ENCODE assay signal across 1 cellular context in genomic region chr6:43265564-43265963, GRCh38.
TF ChIP-seq lines count a peak whose summit lies in the region.

No MANE protein-coding gene starts in this region.

TF ChIP-seq in HepG2, 621 proteins besides CTCF, POLR2A, EP300 and RAD21 (continued from another document and continues in another):
- no peak for TF ChIP-seq ZNF574 (CRISPR knock-in tag; IDR thresholded peaks at IDR 0.05)
- TF ChIP-seq SALL1 (CRISPR knock-in tag; IDR thresholded peaks at IDR 0.05): peak; percentile 43; the same call in 1 of the 2 replicates
- TF ChIP-seq MZF1 (CRISPR knock-in tag; IDR thresholded peaks at IDR 0.05; ENCODE audit: borderline replicate concordance): no peak
- TF ChIP-seq ATF7 (IDR thresholded peaks at IDR 0.05): no peak
- TF ChIP-seq ATF7 (CRISPR knock-in tag; IDR thresholded peaks at IDR 0.05): no peak
- no peak for TF ChIP-seq HOXD1 (CRISPR knock-in tag; IDR thresholded peaks at IDR 0.05)
- no peak for TF ChIP-seq THAP9 (CRISPR knock-in tag; IDR thresholded peaks at IDR 0.05; ENCODE audit: borderline replicate concordance)
- no peak for TF ChIP-seq ZNF7 (CRISPR knock-in tag; IDR thresholded peaks at IDR 0.05)
- no peak for TF ChIP-seq HHEX (CRISPR knock-in tag; IDR thresholded peaks at IDR 0.05)
- no peak for TF ChIP-seq GPBP1L1 (CRISPR knock-in tag; IDR thresholded peaks at IDR 0.05)
- no peak for TF ChIP-seq ZSCAN30 (CRISPR knock-in tag; IDR thresholded peaks at IDR 0.05)
- no peak for TF ChIP-seq MIXL1 (CRISPR knock-in tag; IDR thresholded peaks at IDR 0.05)
- TF ChIP-seq ZFYVE20 (CRISPR knock-in tag; IDR thresholded peaks at IDR 0.05; ENCODE audit: borderline replicate concordance, low read depth): no peak
- TF ChIP-seq NCOA2 (CRISPR knock-in tag; IDR thresholded peaks at IDR 0.05): peak; percentile 38; the same call in 1 of the 2 replicates
- TF ChIP-seq ZFP90 (CRISPR knock-in tag; IDR thresholded peaks at IDR 0.05; ENCODE audit: borderline replicate concordance): 0 out of 2 replicates have a peak, but pooled peaks have one; percentile 5
- no peak for TF ChIP-seq HNRNPLL (IDR thresholded peaks at IDR 0.05; ENCODE audit: low read depth, low read length, poor library complexity, severe bottlenecking)
- TF ChIP-seq GABPB1 (CRISPR knock-in tag; IDR thresholded peaks at IDR 0.05): no peak; the same call in 1 of the 2 replicates
- TF ChIP-seq ZNF362 (CRISPR knock-in tag; IDR thresholded peaks at IDR 0.05; ENCODE audit: borderline replicate concordance): no peak
- TF ChIP-seq ZNF761 (CRISPR knock-in tag; conservative IDR thresholded peaks at IDR 0.05): no peak
- no peak for TF ChIP-seq ZFP36L1 (CRISPR knock-in tag; IDR thresholded peaks at IDR 0.05)
- no peak for TF ChIP-seq ZNF101 (CRISPR knock-in tag; IDR thresholded peaks at IDR 0.05; ENCODE audit: borderline replicate concordance, low read depth)
- no peak for TF ChIP-seq MEF2D (CRISPR knock-in tag; IDR thresholded peaks at IDR 0.05)
- no peak for TF ChIP-seq KLF6 (CRISPR knock-in tag; IDR thresholded peaks at IDR 0.05)
- TF ChIP-seq PAXIP1 (CRISPR knock-in tag; conservative IDR thresholded peaks at IDR 0.05): peak; percentile 35
- TF ChIP-seq TGIF2 (CRISPR knock-in tag; IDR thresholded peaks at IDR 0.05): no peak
- TF ChIP-seq ZFP1 (CRISPR knock-in tag; IDR thresholded peaks at IDR 0.05): no peak
- TF ChIP-seq ATF5 (CRISPR knock-in tag; IDR thresholded peaks at IDR 0.05; ENCODE audit: low read depth): no peak
- no peak for TF ChIP-seq ZNF264 (CRISPR knock-in tag; IDR thresholded peaks at IDR 0.05)
- TF ChIP-seq NR1H2 (CRISPR knock-in tag; IDR thresholded peaks at IDR 0.05; ENCODE audit: borderline replicate concordance, low read depth): no peak
- TF ChIP-seq MTF1 (CRISPR knock-in tag; IDR thresholded peaks at IDR 0.05): no peak
- TF ChIP-seq RARA (CRISPR knock-in tag; IDR thresholded peaks at IDR 0.05): peak; percentile 69
- TF ChIP-seq ZNF34 (CRISPR knock-in tag; IDR thresholded peaks at IDR 0.05; ENCODE audit: borderline replicate concordance): 0 out of 2 replicates have a peak, but pooled peaks have one; percentile 7
- TF ChIP-seq NFE2 (CRISPR knock-in tag; IDR thresholded peaks at IDR 0.05): no peak
- TF ChIP-seq THAP11 (CRISPR knock-in tag; IDR thresholded peaks at IDR 0.05): peak; percentile 17; the same call in 1 of the 2 replicates
- 0 out of 2 replicates have a peak, but pooled peaks have one; percentile 51 for TF ChIP-seq ZNF337 (CRISPR knock-in tag; IDR thresholded peaks at IDR 0.05; ENCODE audit: borderline replicate concordance, low read depth)
- no peak for TF ChIP-seq MEIS1 (CRISPR knock-in tag; IDR thresholded peaks at IDR 0.05; ENCODE audit: borderline replicate concordance)
- TF ChIP-seq ZFP41 (CRISPR knock-in tag; IDR thresholded peaks at IDR 0.05; ENCODE audit: borderline replicate concordance): no peak
- no peak for TF ChIP-seq MAFF (IDR thresholded peaks at IDR 0.05; ENCODE audit: low read depth, low read length)
- TF ChIP-seq AKNA (CRISPR knock-in tag; IDR thresholded peaks at IDR 0.05; ENCODE audit: borderline replicate concordance): no peak
- peak; percentile 93 for TF ChIP-seq CEBPB (IDR thresholded peaks at IDR 0.05; ENCODE audit: borderline replicate concordance, low read depth, low read length)
- no peak for TF ChIP-seq ZNF770 (CRISPR knock-in tag; IDR thresholded peaks at IDR 0.05)
- no peak for TF ChIP-seq PCBP2 (optimal IDR thresholded peaks at IDR 0.05; ENCODE audit: low read depth, low read length, poor library complexity, severe bottlenecking)
- no peak for TF ChIP-seq SNRNP70 (IDR thresholded peaks at IDR 0.05; ENCODE audit: low read depth, low read length)
- no peak for TF ChIP-seq ZFP37 (CRISPR knock-in tag; IDR thresholded peaks at IDR 0.05; ENCODE audit: borderline replicate concordance)
- TF ChIP-seq FOXA3 (CRISPR knock-in tag; IDR thresholded peaks at IDR 0.05): peak; percentile 54; the same call in 1 of the 2 replicates
- no peak for TF ChIP-seq TAF15 (IDR thresholded peaks at IDR 0.05; ENCODE audit: low read depth, low read length, poor library complexity, severe bottlenecking)
- TF ChIP-seq ZKSCAN8 (CRISPR knock-in tag; IDR thresholded peaks at IDR 0.05; ENCODE audit: borderline replicate concordance): no peak
